ENCODE assay signal across 1 cellular context in the genomic region with DNA sequence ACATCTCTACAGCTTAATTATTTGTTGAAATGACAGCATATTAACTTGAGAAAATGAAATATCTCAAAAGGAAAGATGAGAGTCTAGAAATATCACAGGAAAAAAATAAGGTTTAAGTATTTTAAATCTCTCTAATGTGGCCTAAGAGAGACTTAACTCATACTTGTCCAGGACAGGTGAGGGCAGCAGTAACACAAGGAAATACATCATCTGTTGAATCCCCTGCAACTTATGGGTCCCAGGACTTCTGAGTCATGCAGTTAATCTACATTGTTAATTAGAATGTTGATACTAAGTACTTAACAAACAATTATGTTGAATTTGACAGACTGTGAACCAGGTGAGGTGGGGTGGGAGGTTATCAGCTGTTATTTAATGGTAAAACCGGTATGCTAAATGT.
TF ChIP-seq lines count a peak whose summit lies in the region.

No MANE protein-coding gene starts in this region.

TF ChIP-seq in K562, 482 proteins besides CTCF, POLR2A, EP300 and RAD21 (continued from another document):
- TF ChIP-seq, protein P1, sequence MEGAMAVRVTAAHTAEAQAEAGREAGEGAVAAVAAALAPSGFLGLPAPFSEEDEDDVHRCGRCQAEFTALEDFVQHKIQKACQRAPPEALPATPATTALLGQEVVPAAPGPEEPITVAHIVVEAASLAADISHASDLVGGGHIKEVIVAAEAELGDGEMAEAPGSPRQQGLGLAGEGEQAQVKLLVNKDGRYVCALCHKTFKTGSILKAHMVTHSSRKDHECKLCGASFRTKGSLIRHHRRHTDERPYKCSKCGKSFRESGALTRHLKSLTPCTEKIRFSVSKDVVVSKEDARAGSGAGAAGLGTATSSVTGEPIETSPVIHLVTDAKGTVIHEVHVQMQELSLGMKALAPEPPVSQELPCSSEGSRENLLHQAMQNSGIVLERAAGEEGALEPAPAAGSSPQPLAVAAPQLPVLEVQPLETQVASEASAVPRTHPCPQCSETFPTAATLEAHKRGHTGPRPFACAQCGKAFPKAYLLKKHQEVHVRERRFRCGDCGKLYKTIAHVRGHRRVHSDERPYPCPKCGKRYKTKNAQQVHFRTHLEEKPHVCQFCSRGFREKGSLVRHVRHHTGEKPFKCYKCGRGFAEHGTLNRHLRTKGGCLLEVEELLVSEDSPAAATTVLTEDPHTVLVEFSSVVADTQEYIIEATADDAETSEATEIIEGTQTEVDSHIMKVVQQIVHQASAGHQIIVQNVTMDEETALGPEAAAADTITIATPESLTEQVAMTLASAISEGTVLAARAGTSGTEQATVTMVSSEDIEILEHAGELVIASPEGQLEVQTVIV (CRISPR knock-in tag; IDR thresholded peaks at IDR 0.05; ENCODE audit: borderline replicate concordance) = no peak
- TF ChIP-seq FUS (optimal IDR thresholded peaks at IDR 0.05; ENCODE audit: low read depth, low read length) = no peak
- no peak for TF ChIP-seq ZNF76 (CRISPR knock-in tag; IDR thresholded peaks at IDR 0.05; ENCODE audit: borderline replicate concordance)
- TF ChIP-seq RFX1 (IDR thresholded peaks at IDR 0.05) = no peak
- no peak for TF ChIP-seq RB1 (IDR thresholded peaks at IDR 0.05; ENCODE audit: low read depth)
- TF ChIP-seq JUND (IDR thresholded peaks at IDR 0.05; ENCODE audit: borderline replicate concordance, low read depth, low read length) = 0 out of 2 replicates have a peak, but pooled peaks have one; percentile 9
- TF ChIP-seq JUND (tag; IDR thresholded peaks at IDR 0.05; ENCODE audit: borderline replicate concordance, low read depth, low read length) = no peak
